ENCODE assay signal across 34 cellular contexts in the genomic region with DNA sequence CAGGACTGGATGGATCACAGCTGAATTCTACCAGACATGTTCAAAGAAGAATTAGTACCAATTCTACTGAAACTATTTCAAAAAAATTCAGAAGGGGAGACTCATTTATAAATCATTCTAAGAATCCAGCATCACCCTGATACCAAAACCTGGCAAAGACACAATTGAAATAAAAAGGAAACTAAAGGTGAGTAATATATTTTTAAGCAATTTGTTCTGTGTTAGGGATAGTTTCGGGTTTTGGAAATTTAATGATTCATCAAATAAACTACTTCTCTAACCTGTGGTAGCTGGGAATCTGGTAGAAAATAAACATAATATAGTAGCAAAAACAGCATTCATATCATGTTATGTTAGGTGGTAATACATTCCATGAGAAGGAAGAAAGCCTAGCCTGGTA.
DNase-seq lines count a peak whose midpoint lies in the region; ATAC-seq and TF ChIP-seq lines count a peak whose summit lies in the region.
"Had no signal": no experiment of that assay in that cellular context is flagged by ENCODE, and none has a peak within 500 bp of the region (broad histone marks: within the 10 kb centered on the region; RNA-seq: fewer than 3 reads in every experiment).

No MANE protein-coding gene starts in this region.

- intact Hi-C loops in MCF 10A (cut with micrococcal nuclease) (no loop called here), breast epithelium (cut with DNase I; ENCODE audit: low total_unique reads) (no loop called here)

- CTCF ChIA-PET in MCF 10A (lab: Yijun Ruan, JAX) (no interaction called here), GM10248 (lab: Yijun Ruan, JAX) (no interaction called here)

- H3K4me3 ChIP-seq in breast epithelium (no peak overlapping the region), astrocyte of the spinal cord (ENCODE audit: low read depth, low read length) (no peak overlapping the region), fibroblast of the aortic adventitia (ENCODE audit: low read depth, low read length) (no peak overlapping the region)
- H3K4me3 ChIP-seq: GM23338, heart left ventricle, lower lobe of right lung, sigmoid colon, upper lobe of left lung had no signal

- H3K4me3 Mint-ChIP-seq in MCF 10A (ENCODE audit: unreplicated experiment): peak overlapping the region; percentile 13
- H3K4me3 Mint-ChIP-seq: activated CD4-positive, alpha-beta memory T cell treated with anti-CD3 and anti-CD28 coated beads, Interleukin-2, amount 10 ng/mL, durations not matched to agents 7 days and 5 days; brain; GM23338; naive thymus-derived CD4-positive, alpha-beta T cell; stimulated activated memory B cell treated with anti-CD40 and anti-IgM and Interleukin-4, amounts not matched to agents 10 μg/mL and 1 μg/mL and 100 μg/mL, for 72 hours; T-helper 2 cell treated with Interferon-gamma antibody and Interleukin-4, amounts not matched to agents 5 μg/mL and 100 μg/mL, for 36 hours had no signal

- no peaks in the 10 kb centered on the region for H3K36me3 Mint-ChIP-seq in MCF 10A (ENCODE audit: insufficient read depth, unreplicated experiment)
- H3K36me3 Mint-ChIP-seq: brain; naive thymus-derived CD4-positive, alpha-beta T cell had no signal

- BruUV-seq in MCF 10A (replicated peaks; lab: Mats Ljungman, UMichigan): no TSS peak

- TF ChIP-seq CTCF in MCF 10A (IDR thresholded peaks at IDR 0.05; ENCODE audit: unreplicated experiment) (no peak), breast epithelium (IDR thresholded peaks at IDR 0.05) (no peak), astrocyte of the spinal cord (IDR thresholded peaks at IDR 0.05; ENCODE audit: low read depth, low read length) (no peak), fibroblast of the aortic adventitia (IDR thresholded peaks at IDR 0.05; ENCODE audit: insufficient read depth, low read length) (no peak), GM10248 (IDR thresholded peaks at IDR 0.05; ENCODE audit: control extremely low read depth, extremely low read depth, low read depth, missing control alignments) (no peak)

- peak overlapping the region; percentile 82 for H3K27ac Mint-ChIP-seq in MCF 10A (ENCODE audit: low read depth, unreplicated experiment)
- H3K27ac Mint-ChIP-seq: activated CD4-positive, alpha-beta memory T cell treated with anti-CD3 and anti-CD28 coated beads, Interleukin-2, amount 10 ng/mL, durations not matched to agents 7 days and 5 days; brain; GM23338; naive thymus-derived CD4-positive, alpha-beta T cell; stimulated activated memory B cell treated with anti-CD40 and anti-IgM and Interleukin-4, amounts not matched to agents 10 μg/mL and 1 μg/mL and 100 μg/mL, for 72 hours; T-helper 2 cell treated with Interferon-gamma antibody and Interleukin-4, amounts not matched to agents 5 μg/mL and 100 μg/mL, for 36 hours had no signal

- no peaks in the 10 kb centered on the region for H3K27me3 Mint-ChIP-seq in MCF 10A (ENCODE audit: insufficient read depth, unreplicated experiment)
- H3K27me3 Mint-ChIP-seq: activated CD4-positive, alpha-beta memory T cell treated with anti-CD3 and anti-CD28 coated beads, Interleukin-2, amount 10 ng/mL, durations not matched to agents 7 days and 5 days; stimulated activated memory B cell treated with anti-CD40 and anti-IgM and Interleukin-4, amounts not matched to agents 10 μg/mL and 1 μg/mL and 100 μg/mL, for 72 hours had no signal

- POLR2A ChIA-PET in MCF 10A (lab: Yijun Ruan, JAX): interaction anchor here (0.5 kb wide), 1 partner anchor 22 kb away, joined by 4 read pairs; no protein-coding TSS in a partner anchor
- POLR2A ChIA-PET in GM10248 (lab: Yijun Ruan, JAX): no interaction called here

- no peaks in the 10 kb centered on the region for H3K4me1 ChIP-seq in breast epithelium
- H3K4me1 ChIP-seq: Caco-2, heart left ventricle, lower lobe of right lung, sigmoid colon, upper lobe of left lung had no signal

- no peak for ATAC-seq in HG03159 (IDR thresholded peaks at IDR 0.05; ENCODE audit: unreplicated experiment)
- no peak for ATAC-seq in GM21526 (IDR thresholded peaks at IDR 0.05; ENCODE audit: low FRiP score, unreplicated experiment)
- ATAC-seq: GM23338; heart left ventricle; lower lobe of right lung; naive thymus-derived CD4-positive, alpha-beta T cell; stimulated activated memory B cell treated with anti-CD40 and anti-IgM and Interleukin-4, amounts not matched to agents 10 μg/mL and 1 μg/mL and 100 μg/mL, for 72 hours had no signal

- peaks cover 7% of the 10 kb centered on the region for H3K9me3 Mint-ChIP-seq in MCF 10A (ENCODE audit: unreplicated experiment)
- H3K9me3 Mint-ChIP-seq: T-helper 2 cell treated with Interferon-gamma antibody and Interleukin-4, amounts not matched to agents 5 μg/mL and 100 μg/mL, for 36 hours had no signal

- no peak overlapping the region for H3K27ac ChIP-seq in breast epithelium
- H3K27ac ChIP-seq: 22Rv1, C4-2B, heart left ventricle, lower lobe of right lung, neutrophil, sigmoid colon, upper lobe of left lung had no signal

- in situ Hi-C loops in astrocyte of the spinal cord (cut with HindIII; ENCODE audit: low sequenced_read_pairs): no loop called here

- TF ChIP-seq POLR2A in breast epithelium (IDR thresholded peaks at IDR 0.05): no peak

- DNase-seq in MCF 10A (ENCODE audit: unreplicated experiment): peak; percentile 64
- DNase-seq in breast epithelium (ENCODE audit: low spot score in 2 of 2): no peak
- DNase-seq in astrocyte of the spinal cord (ENCODE audit: low read depth, low spot score): peak; percentile 41
- DNase-seq in fibroblast of the aortic adventitia (ENCODE audit: low read depth): peak; percentile 47
- no peak for DNase-seq in GM10248 (ENCODE audit: extremely low spot score)
- no peak for DNase-seq in cortex of kidney (lab: John Stamatoyannopoulos, UW)
- DNase-seq: activated CD4-positive, alpha-beta memory T cell treated with anti-CD3 and anti-CD28 coated beads, Interleukin-2, amount 10 ng/mL, durations not matched to agents 7 days and 5 days; activated CD4-positive, alpha-beta T cell treated with anti-CD3 and anti-CD28 coated beads for 1 hour; activated CD8-positive, alpha-beta memory T cell treated with anti-CD3 and anti-CD28 coated beads, Interleukin-2, amount 50 U/mL, for 4 hours; activated naive CD4-positive, alpha-beta T cell; Caco-2; DMS79; effector CD4-positive, alpha-beta T cell; erythroblast; heart left ventricle; Kasumi-1; kidney; lower lobe of right lung; naive thymus-derived CD4-positive, alpha-beta T cell; NCI-H1048; NCI-H1694; NCI-H82; sigmoid colon; stimulated activated CD4-positive, alpha-beta T cell treated with anti-CD3 and anti-CD28 coated beads, Interleukin-15, amount 100 ng/mL, for 24 hours; upper lobe of left lung had no signal

- H3K36me3 ChIP-seq in breast epithelium: no peaks in the 10 kb centered on the region
- H3K36me3 ChIP-seq: heart left ventricle, lower lobe of right lung, neutrophil, sigmoid colon, upper lobe of left lung had no signal

- H3K9me3 ChIP-seq in breast epithelium: peaks cover 0 to 5% of the 10 kb centered on the region in 2 donors
- H3K9me3 ChIP-seq: Caco-2, lower lobe of right lung, neutrophil, upper lobe of left lung had no signal

- H3K4me1 Mint-ChIP-seq in MCF 10A (ENCODE audit: insufficient read depth, unreplicated experiment): peaks cover 30% of the 10 kb centered on the region
- H3K4me1 Mint-ChIP-seq: activated CD4-positive, alpha-beta memory T cell treated with anti-CD3 and anti-CD28 coated beads, Interleukin-2, amount 10 ng/mL, durations not matched to agents 7 days and 5 days; naive thymus-derived CD4-positive, alpha-beta T cell; stimulated activated memory B cell treated with anti-CD40 and anti-IgM and Interleukin-4, amounts not matched to agents 10 μg/mL and 1 μg/mL and 100 μg/mL, for 72 hours had no signal

- no peaks in the 10 kb centered on the region for H3K27me3 ChIP-seq in breast epithelium
- H3K27me3 ChIP-seq: heart left ventricle, neutrophil, sigmoid colon, upper lobe of left lung had no signal

Comparison
In these comparisons a context has a peak if more than half of its experiments do, and no peak if none do; other contexts are left out.
1. DNase-seq: peak in MCF 10A (single experiment), astrocyte of the spinal cord (single experiment) and fibroblast of the aortic adventitia (single experiment); none in breast epithelium (0 of 2), GM10248 (single experiment) and cortex of kidney (single experiment).